In the genomic region with DNA sequence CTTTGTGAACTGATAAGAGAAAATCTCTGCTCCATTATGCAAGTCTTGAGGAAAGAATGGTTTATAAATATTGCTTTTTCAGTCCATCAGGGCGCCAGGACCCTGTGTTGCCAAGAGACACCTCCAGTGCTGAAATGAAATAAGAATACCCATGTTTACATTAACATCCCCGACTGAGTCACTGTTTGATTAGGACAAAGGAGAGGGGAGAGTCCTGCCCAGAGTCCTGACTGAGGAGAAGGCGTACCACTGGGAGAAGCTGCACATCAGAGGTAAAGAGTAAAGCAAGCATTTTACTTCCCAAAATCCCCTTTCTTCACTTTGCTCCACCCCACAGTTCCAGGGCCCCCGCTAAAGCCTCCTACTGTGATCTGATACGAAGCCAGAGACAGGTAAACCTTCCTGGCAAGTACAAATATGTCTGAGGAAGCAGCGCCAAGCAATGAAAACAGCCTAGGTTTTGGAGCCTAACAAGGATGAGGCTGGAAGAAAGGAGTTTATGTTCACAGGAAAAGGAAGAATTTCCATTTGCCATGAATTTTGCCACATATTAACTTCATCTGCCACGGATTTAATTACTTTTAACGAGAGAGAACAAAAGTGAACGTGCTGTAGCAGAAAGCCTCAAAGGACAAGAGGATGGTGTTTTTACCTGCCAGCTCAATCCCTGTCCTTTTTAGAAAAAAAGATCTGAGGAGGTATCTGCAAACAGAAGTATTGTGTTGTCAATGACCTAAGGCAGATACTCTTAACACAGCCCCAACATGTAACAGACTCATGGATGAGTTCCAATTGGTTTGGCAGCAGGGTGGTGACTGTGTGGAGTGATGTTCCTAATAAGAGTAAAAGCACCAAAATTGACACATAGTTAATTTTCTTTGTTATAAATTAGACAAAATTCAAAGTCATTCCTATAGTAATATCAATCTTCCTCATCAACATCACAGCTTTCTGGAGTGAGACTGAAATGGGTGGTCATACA, we compare ENCODE assay signal across 14 cellular contexts.
DNase-seq lines count a peak whose midpoint lies in the region; ATAC-seq, FAIRE-seq and TF ChIP-seq lines count a peak whose summit lies in the region.
"Had no signal": no experiment of that assay in that cellular context is flagged by ENCODE, and none has a peak within 500 bp of the region (broad histone marks: within the 10 kb centered on the region; RNA-seq: fewer than 3 reads in every experiment).

No MANE protein-coding gene starts in this region.

- no peak overlapping the region for H3K9ac ChIP-seq in astrocyte (ENCODE audit: low read length)
- H3K9ac ChIP-seq: parathyroid adenoma had no signal

- H3K27me3 Mint-ChIP-seq in astrocyte (ENCODE audit: low read depth, unreplicated experiment) (no peaks in the 10 kb centered on the region), mesothelial cell of epicardium (ENCODE audit: low read depth) (no peaks in the 10 kb centered on the region)

- no peak overlapping the region for H3K4me3 Mint-ChIP-seq in astrocyte (ENCODE audit: unreplicated experiment)
- H3K4me3 Mint-ChIP-seq in mesothelial cell of epicardium, result no peak overlapping the region
- H3K4me3 Mint-ChIP-seq: CD8-positive, alpha-beta memory T cell; memory B cell; type B pancreatic cell had no signal

- H3K27ac Mint-ChIP-seq in astrocyte (ENCODE audit: unreplicated experiment) (no peak overlapping the region), mesothelial cell of epicardium (peak overlapping the region; percentile 7)
- H3K27ac Mint-ChIP-seq: CD8-positive, alpha-beta memory T cell; memory B cell; type B pancreatic cell had no signal

- H3K9me3 Mint-ChIP-seq in astrocyte (ENCODE audit: unreplicated experiment) (no peaks in the 10 kb centered on the region), mesothelial cell of epicardium (no peaks in the 10 kb centered on the region)
- H3K9me3 Mint-ChIP-seq: CD8-positive, alpha-beta memory T cell; memory B cell; type B pancreatic cell had no signal

- no peaks in the 10 kb centered on the region for H3K79me2 ChIP-seq in astrocyte (ENCODE audit: insufficient read depth, low read length)
- H3K79me2 ChIP-seq: parathyroid adenoma had no signal

- H3K4me1 ChIP-seq in HEK293 (ENCODE audit: control insufficient read depth, insufficient read depth, low read length) (no peaks in the 10 kb centered on the region), astrocyte (ENCODE audit: insufficient read depth, low read length) (peaks cover 11% of the 10 kb centered on the region)
- H3K4me1 ChIP-seq: parathyroid adenoma had no signal

- TF ChIP-seq CTCF in HEK293 (tag by site-specific recombination; IDR thresholded peaks at IDR 0.05) (no peak), astrocyte (IDR thresholded peaks at IDR 0.05; ENCODE audit: insufficient read depth, low read depth, low read length) (no peak), mesothelial cell of epicardium (IDR thresholded peaks at IDR 0.05; ENCODE audit: unreplicated experiment) (no peak)

- H3K4me3 ChIP-seq in HEK293 (ENCODE audit: low read depth, low read length) (no peak overlapping the region), astrocyte (ENCODE audit: insufficient read depth, low read depth, low read length) (no peak overlapping the region)
- H3K4me3 ChIP-seq: cardiac muscle cell had no signal

- POLR2A ChIA-PET in HEK293 (lab: Yijun Ruan, JAX), result no interaction called here

- CTCF ChIA-PET in HEK293 (lab: Yijun Ruan, JAX), result interaction anchor here (0.6 kb wide), 1 partner anchor 138 kb away, joined by 3 read pairs; no protein-coding TSS in a partner anchor

- H4K20me1 ChIP-seq in astrocyte (ENCODE audit: insufficient read depth, low read length), result no peaks in the 10 kb centered on the region

- FAIRE-seq in astrocyte (lab: Jason Lieb, UNC) (no peak), GM12891 (lab: Jason Lieb, UNC) (no peak)

- H3K36me3 ChIP-seq in HEK293 (ENCODE audit: control insufficient read depth in 2 of 2, insufficient read depth in 1 of 2, low read length in 2 of 2) (no peaks in the 10 kb centered on the region), astrocyte (ENCODE audit: insufficient read depth, low read length) (no peaks in the 10 kb centered on the region)
- H3K36me3 ChIP-seq: cardiac muscle cell had no signal

- no peaks in the 10 kb centered on the region for H3K36me3 Mint-ChIP-seq in astrocyte (ENCODE audit: low read depth, unreplicated experiment)
- H3K36me3 Mint-ChIP-seq in mesothelial cell of epicardium, result no peaks in the 10 kb centered on the region
- H3K36me3 Mint-ChIP-seq: CD8-positive, alpha-beta memory T cell; memory B cell; type B pancreatic cell had no signal

- H3K4me1 Mint-ChIP-seq in astrocyte (ENCODE audit: low read depth, unreplicated experiment) (peaks cover 14% of the 10 kb centered on the region), mesothelial cell of epicardium (peaks cover 37% of the 10 kb centered on the region)
- H3K4me1 Mint-ChIP-seq: CD8-positive, alpha-beta memory T cell; memory B cell had no signal

- H3K4me2 ChIP-seq in astrocyte (ENCODE audit: low read length), result peak overlapping the region; percentile 49

- no peaks in the 10 kb centered on the region for H3K9me3 ChIP-seq in HEK293 (ENCODE audit: control insufficient read depth, insufficient read depth, low read depth, low read length)
- no peaks in the 10 kb centered on the region for H3K9me3 ChIP-seq in astrocyte (ENCODE audit: insufficient read depth, low read depth, low read length)

- DNase-seq in NCI-H2081 treated with DMSO at 0.1 percent for 48 hours (lab: John Stamatoyannopoulos, UW), result peak; percentile 59
- peak; percentile 50 for DNase-seq in astrocyte (ENCODE audit: low read depth)
- DNase-seq in mesothelial cell of epicardium (ENCODE audit: low spot score in 2 of 2, unreplicated experiment in 2 of 2), result no peak
- DNase-seq in GM12891 (ENCODE audit: insufficient read length, low spot score), result no peak
- DNase-seq in DMS 273 (lab: John Stamatoyannopoulos, UW; ENCODE audit: unreplicated experiment), result no peak
- no peak for DNase-seq in RPMI8226
- DNase-seq: CD8-positive, alpha-beta memory T cell; stimulated activated CD8-positive, alpha-beta memory T cell treated with anti-CD3 and anti-CD28 coated beads, Interleukin-4, amount 100 ng/mL, for 48 hours had no signal

- peak overlapping the region; percentile 12 for H2AFZ ChIP-seq in astrocyte (ENCODE audit: low read depth, low read length)
- H2AFZ ChIP-seq: parathyroid adenoma had no signal

- TF ChIP-seq POLR2A in GM12891 (IDR thresholded peaks at IDR 0.05; ENCODE audit: low read depth, low read length), result no peak

- ATAC-seq in HG03378 (IDR thresholded peaks at IDR 0.05; ENCODE audit: unreplicated experiment), result no peak

- H3K27me3 ChIP-seq in astrocyte (ENCODE audit: insufficient read depth, low read length), result no peaks in the 10 kb centered on the region

- H3K27ac ChIP-seq in HEK293 (ENCODE audit: extremely low read depth, low read depth, low read length), result no peak overlapping the region
- no peak overlapping the region for H3K27ac ChIP-seq in astrocyte (ENCODE audit: low read depth, low read length)
- H3K27ac ChIP-seq: cardiac muscle cell, parathyroid adenoma had no signal

TF ChIP-seq in HEK293, 187 proteins besides CTCF, POLR2A, EP300 and RAD21 (continues in another document):
- TF ChIP-seq GFI1B (tag by site-specific recombination; IDR thresholded peaks at IDR 0.05) (no peak), TRIM28 (IDR thresholded peaks at IDR 0.05; ENCODE audit: borderline replicate concordance, low read length) (peak; percentile 96), TCF7L2 (IDR thresholded peaks at IDR 0.05; ENCODE audit: borderline replicate concordance, low read depth, low read length) (peak; percentile 50; the same call in 1 of the 2 replicates), ZNF311 (tag by site-specific recombination; IDR thresholded peaks at IDR 0.05; ENCODE audit: borderline replicate concordance) (no peak), ZNF366 (tag by site-specific recombination; conservative IDR thresholded peaks at IDR 0.05) (0 out of 2 replicates have a peak, but pooled peaks have one; percentile 2), ZFHX2 (tag by site-specific recombination; conservative IDR thresholded peaks at IDR 0.05) (no peak), KLF8 (tag by site-specific recombination; IDR thresholded peaks at IDR 0.05) (no peak)
- TF ChIP-seq, protein P1, sequence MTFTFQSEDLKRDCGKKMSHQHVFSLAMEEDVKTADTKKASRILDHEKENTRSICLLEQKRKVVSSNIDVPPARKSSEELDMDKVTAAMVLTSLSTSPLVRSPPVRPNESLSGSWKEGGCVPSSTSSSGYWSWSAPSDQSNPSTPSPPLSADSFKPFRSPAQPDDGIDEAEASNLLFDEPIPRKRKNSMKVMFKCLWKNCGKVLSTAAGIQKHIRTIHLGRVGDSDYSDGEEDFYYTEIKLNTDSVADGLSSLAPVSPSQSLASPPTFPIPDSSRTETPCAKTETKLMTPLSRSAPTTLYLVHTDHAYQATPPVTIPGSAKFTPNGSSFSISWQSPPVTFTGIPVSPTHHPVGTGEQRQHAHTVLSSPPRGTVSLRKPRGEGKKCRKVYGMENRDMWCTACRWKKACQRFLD (tag by site-specific recombination; IDR thresholded peaks at IDR 0.05), result no peak

TF ChIP-seq in GM12891, 5 proteins besides CTCF, POLR2A, EP300 and RAD21:
- no peak for TF ChIP-seq POU2F2 (IDR thresholded peaks at IDR 0.05; ENCODE audit: low read depth, low read length)
- no peak for TF ChIP-seq SPI1 (IDR thresholded peaks at IDR 0.05; ENCODE audit: low read depth, low read length)
- TF ChIP-seq TAF1 (IDR thresholded peaks at IDR 0.05; ENCODE audit: low read depth, low read length), result no peak
- no peak for TF ChIP-seq POLR2AphosphoS5 (IDR thresholded peaks at IDR 0.05; ENCODE audit: low read depth, low read length)
TF ChIP-seq in GM12891: peak in this region for 0.

Comparison
In these comparisons a context has a peak if more than half of its experiments do, and no peak if none do; other contexts are left out.
1. DNase-seq: peak in NCI-H2081 treated with DMSO at 0.1 percent for 48 hours (single experiment) and astrocyte (single experiment); none in mesothelial cell of epicardium (0 of 2), GM12891 (single experiment), DMS 273 (single experiment) and RPMI8226 (single experiment).